In the genomic region with DNA sequence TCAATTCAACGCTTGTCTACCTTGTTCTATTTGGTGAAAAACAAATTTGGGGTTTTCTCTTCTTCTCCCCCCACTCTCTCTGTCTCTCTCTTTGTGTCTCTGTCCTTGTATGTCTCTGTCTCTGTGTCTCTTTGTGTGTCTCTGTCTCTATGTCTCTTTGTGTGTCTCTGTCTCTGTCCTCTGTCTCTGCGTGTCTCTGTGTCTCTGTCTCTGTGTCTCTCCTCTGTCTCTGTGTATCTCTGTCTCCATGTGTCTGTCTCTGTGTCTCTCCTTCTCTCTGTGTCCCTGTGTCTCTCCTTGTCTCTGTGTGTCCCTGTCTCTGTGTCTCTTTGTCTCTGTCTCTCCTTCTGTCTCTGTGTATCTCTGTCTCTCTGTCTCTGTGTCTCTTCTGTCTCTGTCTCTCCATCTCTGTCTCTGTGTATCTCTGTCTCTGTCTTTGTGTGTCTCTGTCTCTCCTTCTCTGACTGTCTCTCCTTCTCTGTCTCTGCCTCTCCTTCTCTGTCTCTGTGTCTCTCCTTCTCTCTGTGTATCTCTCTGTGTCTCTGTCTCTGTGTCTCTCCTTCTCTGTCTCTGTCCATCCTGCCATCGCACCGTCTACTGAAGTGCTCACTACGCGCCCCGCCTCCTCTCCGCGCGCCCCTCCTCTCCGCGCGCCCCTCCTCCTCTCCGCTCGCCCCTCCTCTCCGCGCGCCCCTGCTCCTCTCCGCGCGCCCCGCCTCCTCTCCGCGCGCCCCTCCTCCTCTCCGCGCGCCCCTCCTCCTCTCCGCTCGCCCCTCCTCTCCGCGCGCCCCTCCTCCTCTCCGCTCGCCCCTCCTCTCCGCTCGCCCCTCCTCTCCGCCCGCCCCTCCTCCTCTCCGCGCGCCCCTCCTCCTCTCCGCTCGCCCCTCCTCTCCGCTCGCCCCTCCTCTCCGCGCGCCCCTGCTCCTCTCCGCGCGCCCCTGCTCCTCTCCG, we compare ENCODE assay signal across 1 cellular context.
TF ChIP-seq lines count a peak whose summit lies in the region.

No MANE protein-coding gene starts in this region.

TF ChIP-seq in SK-N-SH treated with all-trans-retinoic acid at 6 μM for 48 hours, 23 proteins besides CTCF, POLR2A, EP300 and RAD21 (continued from another document):
- TF ChIP-seq, protein P1, sequence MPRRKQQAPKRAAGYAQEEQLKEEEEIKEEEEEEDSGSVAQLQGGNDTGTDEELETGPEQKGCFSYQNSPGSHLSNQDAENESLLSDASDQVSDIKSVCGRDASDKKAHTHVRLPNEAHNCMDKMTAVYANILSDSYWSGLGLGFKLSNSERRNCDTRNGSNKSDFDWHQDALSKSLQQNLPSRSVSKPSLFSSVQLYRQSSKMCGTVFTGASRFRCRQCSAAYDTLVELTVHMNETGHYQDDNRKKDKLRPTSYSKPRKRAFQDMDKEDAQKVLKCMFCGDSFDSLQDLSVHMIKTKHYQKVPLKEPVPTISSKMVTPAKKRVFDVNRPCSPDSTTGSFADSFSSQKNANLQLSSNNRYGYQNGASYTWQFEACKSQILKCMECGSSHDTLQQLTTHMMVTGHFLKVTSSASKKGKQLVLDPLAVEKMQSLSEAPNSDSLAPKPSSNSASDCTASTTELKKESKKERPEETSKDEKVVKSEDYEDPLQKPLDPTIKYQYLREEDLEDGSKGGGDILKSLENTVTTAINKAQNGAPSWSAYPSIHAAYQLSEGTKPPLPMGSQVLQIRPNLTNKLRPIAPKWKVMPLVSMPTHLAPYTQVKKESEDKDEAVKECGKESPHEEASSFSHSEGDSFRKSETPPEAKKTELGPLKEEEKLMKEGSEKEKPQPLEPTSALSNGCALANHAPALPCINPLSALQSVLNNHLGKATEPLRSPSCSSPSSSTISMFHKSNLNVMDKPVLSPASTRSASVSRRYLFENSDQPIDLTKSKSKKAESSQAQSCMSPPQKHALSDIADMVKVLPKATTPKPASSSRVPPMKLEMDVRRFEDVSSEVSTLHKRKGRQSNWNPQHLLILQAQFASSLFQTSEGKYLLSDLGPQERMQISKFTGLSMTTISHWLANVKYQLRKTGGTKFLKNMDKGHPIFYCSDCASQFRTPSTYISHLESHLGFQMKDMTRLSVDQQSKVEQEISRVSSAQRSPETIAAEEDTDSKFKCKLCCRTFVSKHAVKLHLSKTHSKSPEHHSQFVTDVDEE (CRISPR knock-in tag; IDR thresholded peaks at IDR 0.05), result no peak
- no peak for TF ChIP-seq BACH2 (CRISPR knock-in tag; IDR thresholded peaks at IDR 0.05; ENCODE audit: borderline replicate concordance)
- no peak for TF ChIP-seq ZC3H10 (CRISPR knock-in tag; IDR thresholded peaks at IDR 0.05)
- TF ChIP-seq, protein P2, sequence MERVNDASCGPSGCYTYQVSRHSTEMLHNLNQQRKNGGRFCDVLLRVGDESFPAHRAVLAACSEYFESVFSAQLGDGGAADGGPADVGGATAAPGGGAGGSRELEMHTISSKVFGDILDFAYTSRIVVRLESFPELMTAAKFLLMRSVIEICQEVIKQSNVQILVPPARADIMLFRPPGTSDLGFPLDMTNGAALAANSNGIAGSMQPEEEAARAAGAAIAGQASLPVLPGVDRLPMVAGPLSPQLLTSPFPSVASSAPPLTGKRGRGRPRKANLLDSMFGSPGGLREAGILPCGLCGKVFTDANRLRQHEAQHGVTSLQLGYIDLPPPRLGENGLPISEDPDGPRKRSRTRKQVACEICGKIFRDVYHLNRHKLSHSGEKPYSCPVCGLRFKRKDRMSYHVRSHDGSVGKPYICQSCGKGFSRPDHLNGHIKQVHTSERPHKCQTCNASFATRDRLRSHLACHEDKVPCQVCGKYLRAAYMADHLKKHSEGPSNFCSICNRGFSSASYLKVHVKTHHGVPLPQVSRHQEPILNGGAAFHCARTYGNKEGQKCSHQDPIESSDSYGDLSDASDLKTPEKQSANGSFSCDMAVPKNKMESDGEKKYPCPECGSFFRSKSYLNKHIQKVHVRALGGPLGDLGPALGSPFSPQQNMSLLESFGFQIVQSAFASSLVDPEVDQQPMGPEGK (CRISPR knock-in tag; IDR thresholded peaks at IDR 0.05; ENCODE audit: borderline replicate concordance), result no peak
- no peak for TF ChIP-seq GLIS3 (CRISPR knock-in tag; IDR thresholded peaks at IDR 0.05)
- no peak for TF ChIP-seq ESRRG (CRISPR knock-in tag; IDR thresholded peaks at IDR 0.05)
- no peak for TF ChIP-seq CSDC2 (CRISPR knock-in tag; IDR thresholded peaks at IDR 0.05)
- TF ChIP-seq TCF4 (CRISPR knock-in tag; IDR thresholded peaks at IDR 0.05; ENCODE audit: borderline replicate concordance), result no peak
- TF ChIP-seq ZNF8 (CRISPR knock-in tag; IDR thresholded peaks at IDR 0.05), result no peak
- TF ChIP-seq PPARA (CRISPR knock-in tag; IDR thresholded peaks at IDR 0.05; ENCODE audit: borderline replicate concordance), result no peak
